23 cellular contexts compared by ENCODE assay signal in genomic region chrX:55142206-55142918, GRCh38. TPM values are rescaled to one million over a fixed set of nuclear protein-coding genes. Genes with fewer than 3 reads are reported as not detected.
DNase-seq lines count a peak whose midpoint lies in the region; TF ChIP-seq lines count a peak whose summit lies in the region.
"Had no signal": no experiment of that assay in that cellular context is flagged by ENCODE, and none has a peak within 500 bp of the region (broad histone marks: within the 10 kb centered on the region; RNA-seq: fewer than 3 reads in every experiment).

No MANE protein-coding gene starts in this region.

- peak; percentile 76 to 78 for DNase-seq in NCI-H526 (lab: John Stamatoyannopoulos, UW)
- DNase-seq in kidney epithelial cell (ENCODE audit: low read depth): peak; percentile 34
- DNase-seq in stimulated activated CD4-positive, alpha-beta T cell treated with anti-CD3 and anti-CD28 coated beads, Interleukin-2, amount 100 ng/mL, for 24 hours: no peak
- no peak for DNase-seq in NCI-H82 (lab: John Stamatoyannopoulos, UW)
- no peak for DNase-seq in MV-4-11 (lab: John Stamatoyannopoulos, UW)
- DNase-seq in WERI-Rb-1: no peak
- DNase-seq: activated CD4-positive, CD25-positive, alpha-beta regulatory T cell treated with anti-CD3 and anti-CD28 coated beads, Interleukin-2, amount 50 U/mL, for 72 hours; activated naive CD4-positive, alpha-beta T cell treated with anti-CD3 and anti-CD28 coated beads for 36 hours; activated T-cell treated with anti-CD3 and anti-CD28 coated beads, Interleukin-2, amount 50 U/mL, for 48 hours; AML-193; CD8-positive, alpha-beta memory T cell; central memory CD4-positive, alpha-beta T cell; DND-41; erythroblast; hippocampal formation; natural killer cell; NCI-H1694; NCI-H774; ovary; sigmoid colon; substantia nigra; T1000 had no signal

- peaks cover 0 to 2% of the 10 kb centered on the region in 2 donors for H3K4me1 ChIP-seq in mucosa of rectum (ENCODE audit: control insufficient read depth in 2 of 2, insufficient read depth in 2 of 2, low read length in 2 of 2)
- H3K4me1 ChIP-seq: sigmoid colon had no signal

- no peak for TF ChIP-seq CTCF in kidney epithelial cell (IDR thresholded peaks at IDR 0.05; ENCODE audit: insufficient read depth, low read length, poor library complexity, severe bottlenecking)
- TF ChIP-seq CTCF in WERI-Rb-1 (IDR thresholded peaks at IDR 0.05; ENCODE audit: low read depth, low read length): no peak

- no peaks in the 10 kb centered on the region for H3K9me3 ChIP-seq in mucosa of rectum (ENCODE audit: control insufficient read depth in 2 of 2, low read length in 2 of 2)
- no peaks in the 10 kb centered on the region for H3K9me3 ChIP-seq in WERI-Rb-1 (ENCODE audit: severe bottlenecking)
- H3K9me3 ChIP-seq: ovary, sigmoid colon had no signal

- H3K9ac ChIP-seq in mucosa of rectum (ENCODE audit: low read depth in 1 of 2, low read length in 2 of 2): peak overlapping the region in 1 of 2 donors; percentile 37

- H3K27ac ChIP-seq in mucosa of rectum (ENCODE audit: low read depth in 2 of 2, low read length in 2 of 2) (peak overlapping the region; percentile 49 to 80), WERI-Rb-1 (no peak overlapping the region)
- H3K27ac ChIP-seq: ovary had no signal

- H3K4me3 ChIP-seq in kidney epithelial cell (ENCODE audit: low read depth, low read length) (no peak overlapping the region), mucosa of rectum (ENCODE audit: low read length in 2 of 2) (peak overlapping the region; percentile 26 to 57), WERI-Rb-1 (ENCODE audit: low read depth, low read length) (no peak overlapping the region)
- H3K4me3 ChIP-seq: ovary, sigmoid colon had no signal

- no peaks in the 10 kb centered on the region for H3K27me3 ChIP-seq in kidney epithelial cell (ENCODE audit: control insufficient read depth, insufficient read depth, low read length)
- H3K27me3 ChIP-seq in mucosa of rectum (ENCODE audit: control insufficient read depth in 2 of 2, insufficient read depth in 2 of 2, low read length in 2 of 2): peaks cover 0 to 2% of the 10 kb centered on the region in 2 donors
- peaks cover 2% of the 10 kb centered on the region for H3K27me3 ChIP-seq in WERI-Rb-1 (ENCODE audit: insufficient read depth, low read depth, severe bottlenecking)
- H3K27me3 ChIP-seq: ovary, sigmoid colon had no signal

- H3K36me3 ChIP-seq in kidney epithelial cell (ENCODE audit: control insufficient read depth, insufficient read depth, low read length) (no peaks in the 10 kb centered on the region), mucosa of rectum (ENCODE audit: control insufficient read depth in 2 of 2, insufficient read depth in 2 of 2, low read length in 2 of 2) (no peaks in the 10 kb centered on the region), WERI-Rb-1 (no peaks in the 10 kb centered on the region)
- H3K36me3 ChIP-seq: ovary had no signal

RNA-seq across cellular contexts. Expression of gene PAGE2, which starts 53.5 kb away (rescaled TPM):
- not detected in 2 replicates for total RNA-seq in kidney epithelial cell
- total RNA-seq: activated naive CD4-positive, alpha-beta T cell treated with anti-CD3 and anti-CD28 coated beads for 36 hours; CD8-positive, alpha-beta memory T cell; natural killer cell; ovary; sigmoid colon had no signal

Comparison
In these comparisons a context has a peak if more than half of its experiments do, and no peak if none do; other contexts are left out.
1. DNase-seq: peak in NCI-H526 (2 of 2) and kidney epithelial cell (single experiment); none in stimulated activated CD4-positive, alpha-beta T cell treated with anti-CD3 and anti-CD28 coated beads, Interleukin-2, amount 100 ng/mL, for 24 hours (0 of 2), NCI-H82 (single experiment), MV-4-11 (single experiment) and WERI-Rb-1 (single experiment).
2. H3K4me3 ChIP-seq: peak in mucosa of rectum (2 of 2); none in kidney epithelial cell (single experiment) and WERI-Rb-1 (single experiment).